ENCODE assay signal across 7 cellular contexts in genomic region chr14:52706724-52707706, GRCh38. TPM values are rescaled to one million over a fixed set of nuclear protein-coding genes. Genes with fewer than 3 reads are reported as not detected.
DNase-seq lines count a peak whose midpoint lies in the region; ATAC-seq, FAIRE-seq and TF ChIP-seq lines count a peak whose summit lies in the region.

TSS of gene PSMC6 (plus strand) at chr14:52707200. CDS start at chr14:52707220, 20 bp downstream.

- H3K9ac ChIP-seq in astrocyte (ENCODE audit: low read length), result peak within 1 kb of the TSS; percentile 97

- ATAC-seq in GM18511 (IDR thresholded peaks at IDR 0.05; ENCODE audit: unreplicated experiment) (peak; percentile 94), HG03025 (IDR thresholded peaks at IDR 0.05; ENCODE audit: low FRiP score, unreplicated experiment) (peak; percentile 96)

- peak within 1 kb of the TSS; percentile 100 for H3K4me3 Mint-ChIP-seq in astrocyte (ENCODE audit: unreplicated experiment)

- H3K27me3 Mint-ChIP-seq in astrocyte (ENCODE audit: low read depth, unreplicated experiment), result no peaks in the 10 kb centered on the region

- H3K9me3 Mint-ChIP-seq in astrocyte (ENCODE audit: unreplicated experiment), result no peaks in the 10 kb centered on the region

- H3K27ac Mint-ChIP-seq in astrocyte (ENCODE audit: unreplicated experiment), result peak within 1 kb of the TSS; percentile 98

- H3K4me1 Mint-ChIP-seq in astrocyte (ENCODE audit: low read depth, unreplicated experiment), result peaks cover 15% of the 10 kb centered on the region

- TF ChIP-seq CTCF in astrocyte (IDR thresholded peaks at IDR 0.05; ENCODE audit: insufficient read depth, low read depth, low read length) (no peak), retinal pigment epithelial cell (conservative IDR thresholded peaks at IDR 0.05; ENCODE audit: low read depth, low read length) (no peak)

- DNase-seq in NCI-H2029 treated with DMSO at 0.1 percent for 48 hours (lab: John Stamatoyannopoulos, UW) (peak; percentile 97), T-helper 22 cell (ENCODE audit: low read depth) (peak; percentile 90), astrocyte (ENCODE audit: low read depth) (peak; percentile 73), hepatic stellate cell (ENCODE audit: low spot score) (peak; percentile 91), retinal pigment epithelial cell (ENCODE audit: low read depth) (peak; percentile 62)

- H3K4me3 ChIP-seq in astrocyte (ENCODE audit: insufficient read depth, low read depth, low read length), result peak within 1 kb of the TSS; percentile 90
- H3K4me3 ChIP-seq in retinal pigment epithelial cell (ENCODE audit: low read length), result peak within 1 kb of the TSS; percentile 98

- no peaks in the 10 kb centered on the region for H3K9me3 ChIP-seq in astrocyte (ENCODE audit: insufficient read depth, low read depth, low read length)

- peak within 1 kb of the TSS; percentile 93 for H3K4me2 ChIP-seq in astrocyte (ENCODE audit: low read length)

- peaks cover 20% of the 10 kb centered on the region for H3K4me1 ChIP-seq in astrocyte (ENCODE audit: insufficient read depth, low read length)

- H4K20me1 ChIP-seq in astrocyte (ENCODE audit: insufficient read depth, low read length), result peaks cover 33% of the 10 kb centered on the region

- H3K27me3 ChIP-seq in astrocyte (ENCODE audit: insufficient read depth, low read length), result no peaks in the 10 kb centered on the region

- FAIRE-seq in astrocyte (lab: Jason Lieb, UNC), result no peak

- H3K79me2 ChIP-seq in astrocyte (ENCODE audit: insufficient read depth, low read length), result peaks cover 48% of the 10 kb centered on the region

- H3K36me3 Mint-ChIP-seq in astrocyte (ENCODE audit: low read depth, unreplicated experiment), result peaks cover 4% of the 10 kb centered on the region

- peaks cover 22% of the 10 kb centered on the region for H3K36me3 ChIP-seq in astrocyte (ENCODE audit: insufficient read depth, low read length)

- peak within 1 kb of the TSS; percentile 95 for H2AFZ ChIP-seq in astrocyte (ENCODE audit: low read depth, low read length)

- peak within 1 kb of the TSS; percentile 94 for H3K27ac ChIP-seq in astrocyte (ENCODE audit: low read depth, low read length)

RNA-seq across cellular contexts. Expression of gene PSMC6, which starts in this region (rescaled TPM):
- total RNA-seq in astrocyte, result 70.0 and 74.1 TPM in 2 replicates

Comparison
In these comparisons a context has a peak if more than half of its experiments do, and no peak if none do; other contexts are left out.
1. Peak in every context shown above with its lines: DNase-seq, ATAC-seq, H3K4me3 ChIP-seq and H3K27ac ChIP-seq.